9 cellular contexts compared by ENCODE assay signal in the genomic region with DNA sequence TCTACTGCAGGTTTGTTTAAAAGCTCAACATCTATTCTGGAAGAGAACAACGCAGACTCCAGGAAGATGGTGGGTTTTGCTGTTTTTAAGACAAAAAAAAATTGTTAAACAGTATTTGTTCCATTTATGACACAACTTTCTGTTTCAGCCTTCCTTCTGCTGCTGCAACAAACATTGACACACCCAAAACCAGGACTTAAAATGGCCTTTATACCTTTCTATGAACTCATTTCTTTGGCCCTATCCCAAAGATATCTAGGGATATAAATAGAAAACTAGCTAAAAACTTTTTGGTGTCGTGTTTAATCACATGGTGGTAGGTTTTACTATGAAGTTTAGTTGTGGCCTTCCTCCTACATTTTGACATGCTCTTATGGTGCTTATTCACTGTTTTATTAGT. TPM values are rescaled to one million over a fixed set of nuclear protein-coding genes. Genes with fewer than 3 reads are reported as not detected.
DNase-seq lines count a peak whose midpoint lies in the region; ATAC-seq, FAIRE-seq and TF ChIP-seq lines count a peak whose summit lies in the region.
"Had no signal": no experiment of that assay in that cellular context is flagged by ENCODE, and none has a peak within 500 bp of the region (broad histone marks: within the 10 kb centered on the region; RNA-seq: fewer than 3 reads in every experiment).

No MANE protein-coding gene starts in this region.

- peaks cover 8 to 11% of the 10 kb centered on the region in 2 donors for H3K36me3 Mint-ChIP-seq in CD14-positive monocyte

- peak overlapping the region; percentile 91 for H3K4me2 ChIP-seq in PC-3 (ENCODE audit: low read length)

- no peak for TF ChIP-seq CTCF in CD14-positive monocyte (IDR thresholded peaks at IDR 0.05)
- no peak for TF ChIP-seq CTCF in PC-3 (conservative IDR thresholded peaks at IDR 0.05; ENCODE audit: low read depth, low read length)
- TF ChIP-seq CTCF in vagina (IDR thresholded peaks at IDR 0.05) = no peak

- peaks cover 10% of the 10 kb centered on the region; the same call in 1 of the 2 replicates for H4K20me1 ChIP-seq in PC-3 (ENCODE audit: low read length)

- H3K4me3 ChIP-seq in PC-3 (ENCODE audit: low read length) (peak overlapping the region; percentile 81), iPS-18a (ENCODE audit: low read length) (peak overlapping the region; percentile 67), vagina (peak overlapping the region; percentile 49 to 66)

- BruUV-seq in PC-3 (replicated peaks; lab: Mats Ljungman, UMichigan) = no TSS peak

- H3K4me1 ChIP-seq in PC-3 (ENCODE audit: insufficient read depth, low read length) = peaks cover 42% of the 10 kb centered on the region
- H3K4me1 ChIP-seq in iPS-18a (ENCODE audit: control insufficient read depth, low read depth, low read length) = peaks cover 31% of the 10 kb centered on the region
- peaks cover 11% of the 10 kb centered on the region for H3K4me1 ChIP-seq in vagina

- H3K9me3 Mint-ChIP-seq in CD14-positive monocyte = peaks cover 0 to 5% (median 0%) of the 10 kb centered on the region in 7 donors

- DNase-seq in CD14-positive monocyte (ENCODE audit: low spot score) = no peak
- DNase-seq in PC-3 = peak; percentile 87
- DNase-seq in vagina (ENCODE audit: extremely low spot score in 2 of 2) = no peak
- no peak for DNase-seq in GM19239 (ENCODE audit: insufficient read length, low spot score)
- no peak for DNase-seq in COLO829 (ENCODE audit: low spot score)
- DNase-seq in NCI-H2196 (lab: John Stamatoyannopoulos, UW; ENCODE audit: unreplicated experiment) = no peak

- POLR2A ChIA-PET in PC-3 (lab: Charles Lee; ENCODE audit: unreplicated experiment) = interaction anchor here (0.6 to 2.6 kb wide), 3 partner anchors 17 to 243 kb away, joined by 3 to 11 read pairs (median 7); no protein-coding TSS in a partner anchor

- no peak for TF ChIP-seq POLR2A in vagina (IDR thresholded peaks at IDR 0.05)

- no peaks in the 10 kb centered on the region for H3F3A ChIP-seq in PC-3 (ENCODE audit: low read length, unreplicated experiment)

- FAIRE-seq in GM19239 (lab: Jason Lieb, UNC) = no peak

- H3K27ac ChIP-seq in PC-3 (ENCODE audit: low read length) = peak overlapping the region; percentile 80
- H3K27ac ChIP-seq in iPS-18a (ENCODE audit: low read length) = no peak overlapping the region
- peak overlapping the region; percentile 85 for H3K27ac ChIP-seq in vagina
- H3K27ac ChIP-seq: cardiac muscle cell had no signal

- intact Hi-C loops in CD14-positive monocyte (cut with micrococcal nuclease) (no loop called here), PC-3 (cut with micrococcal nuclease) (no loop called here), vagina (cut with DNase I) (no loop called here)

- H3K36me3 ChIP-seq in PC-3 (ENCODE audit: low read depth, low read length) = no peaks in the 10 kb centered on the region
- H3K36me3 ChIP-seq in iPS-18a (ENCODE audit: control insufficient read depth, low read depth, low read length) = no peaks in the 10 kb centered on the region
- H3K36me3 ChIP-seq in vagina = no peaks in the 10 kb centered on the region
- H3K36me3 ChIP-seq: cardiac muscle cell had no signal

- H3K79me2 ChIP-seq in PC-3 (ENCODE audit: low read length) = peaks cover 38% of the 10 kb centered on the region

- peak overlapping the region; percentile 92 to 98 (median 96) for H3K27ac Mint-ChIP-seq in CD14-positive monocyte

- H3K9ac ChIP-seq in PC-3 (ENCODE audit: low read length) (peak overlapping the region; percentile 86), iPS-18a (ENCODE audit: low read length) (no peak overlapping the region)

- H3K9me3 ChIP-seq in PC-3 (ENCODE audit: low read length) = no peaks in the 10 kb centered on the region
- H3K9me3 ChIP-seq in iPS-18a (ENCODE audit: control insufficient read depth, low read depth, low read length) = no peaks in the 10 kb centered on the region
- H3K9me3 ChIP-seq in vagina = no peaks in the 10 kb centered on the region

- CTCF ChIA-PET in PC-3 (lab: Charles Lee) = interaction anchor here (1.7 kb wide), 1 partner anchor 79 kb away, joined by 24 read pairs; no protein-coding TSS in a partner anchor

- peak; percentile 8 for ATAC-seq in GM21619 (IDR thresholded peaks at IDR 0.05; ENCODE audit: unreplicated experiment)
- ATAC-seq in PC-3 = no peak

- peak overlapping the region; percentile 98 to 99 for H3K4me3 Mint-ChIP-seq in CD14-positive monocyte

- H3K27me3 Mint-ChIP-seq in CD14-positive monocyte (ENCODE audit: low read depth in 3 of 3) = no peaks in the 10 kb centered on the region

- peaks cover 50% of the 10 kb centered on the region for H3K4me1 Mint-ChIP-seq in CD14-positive monocyte

- H3K27me3 ChIP-seq in PC-3 (ENCODE audit: low read length) (no peaks in the 10 kb centered on the region), iPS-18a (ENCODE audit: control insufficient read depth, insufficient read depth, low read length) (peaks cover 39% of the 10 kb centered on the region), vagina (no peaks in the 10 kb centered on the region)

- no peaks in the 10 kb centered on the region for H3K9me2 ChIP-seq in PC-3 (replicated peaks; ENCODE audit: low read length)

- H2AFZ ChIP-seq in PC-3 (ENCODE audit: low read length) = peak overlapping the region; percentile 89

RNA-seq across cellular contexts. Expression of a gene that starts 1.0 kb away (rescaled TPM):
- 1 to 10 TPM; 5.5 to 8.3 TPM for polyA plus RNA-seq in CD14-positive monocyte
- total RNA-seq in PC-3 (2014; rRNA removed) (40.9 and 44.8 TPM in 2 replicates), vagina (7.4 TPM)
- polyA plus RNA-seq: cardiac muscle cell had no signal
